In genomic region chrX:15567886-15568616, GRCh38 we compare ENCODE assay signal across 12 cellular contexts. TPM values are rescaled to one million over a fixed set of nuclear protein-coding genes. Genes with fewer than 3 reads are reported as not detected.
DNase-seq lines count a peak whose midpoint lies in the region; ATAC-seq and FAIRE-seq lines count a peak whose summit lies in the region.
"Had no signal": no experiment of that assay in that cellular context is flagged by ENCODE, and none has a peak within 500 bp of the region (broad histone marks: within the 10 kb centered on the region; RNA-seq: fewer than 3 reads in every experiment).

No MANE protein-coding gene starts in this region.

- peak; percentile 6 to 30 for DNase-seq in NCI-H2081 (lab: John Stamatoyannopoulos, UW)
- peak; percentile 10 to 63 for DNase-seq in T47D (ENCODE audit: low read depth in 1 of 2, low spot score in 1 of 2)
- DNase-seq in lung microvascular endothelial cell (ENCODE audit: low read depth in 2 of 2) = peak; percentile 8 to 26
- no peak for DNase-seq in NCI-H524 (lab: John Stamatoyannopoulos, UW)
- no peak for DNase-seq in NCI-H128 (lab: John Stamatoyannopoulos, UW; ENCODE audit: unreplicated experiment)
- DNase-seq in activated T-cell treated with anti-CD3 and anti-CD28 coated beads for 4 hours = no peak
- DNase-seq: activated CD4-positive, CD25-positive, alpha-beta regulatory T cell treated with anti-CD3 and anti-CD28 coated beads, Interleukin-2, amount 50 U/mL, for 72 hours; activated naive CD8-positive, alpha-beta T cell treated with anti-CD3 and anti-CD28 coated beads for 36 hours had no signal

- peak; percentile 28 for FAIRE-seq in G401.6 (lab: Jason Lieb, UNC)

- in situ Hi-C loops in T47D (cut with HindIII; ENCODE audit: low pct_unique_long_range_greater_than_20kb, low sequenced_read_pairs) = no loop called here

- no peak for ATAC-seq in GM19035 (IDR thresholded peaks at IDR 0.05; ENCODE audit: unreplicated experiment)

RNA-seq across cellular contexts. Expression of gene ACE2, which starts 32.7 kb away (rescaled TPM):
- total RNA-seq in lung microvascular endothelial cell = not detected in 2 replicates
- total RNA-seq: Daoy, HT-29 had no signal

Comparison
In these comparisons a context has a peak if more than half of its experiments do, and no peak if none do; other contexts are left out.
1. DNase-seq: peak in NCI-H2081 (2 of 2), T47D (2 of 2) and lung microvascular endothelial cell (2 of 2); none in NCI-H524 (0 of 2), NCI-H128 (single experiment) and activated T-cell treated with anti-CD3 and anti-CD28 coated beads for 4 hours (single experiment).